21 cellular contexts compared by ENCODE assay signal in genomic region chr4:90906239-90906638, GRCh38.
"Had no signal": no experiment of that assay in that cellular context is flagged by ENCODE, and none has a peak within 500 bp of the region (broad histone marks: within the 10 kb centered on the region; RNA-seq: fewer than 3 reads in every experiment).

No MANE protein-coding gene starts in this region.

- H3K4me3 ChIP-seq: K562 had no signal

- H3K9me3 ChIP-seq: SK-N-SH had no signal

- FAIRE-seq: K562, RCC 7860 had no signal

- H3K4me2 ChIP-seq: KMS-11, SK-N-SH had no signal

- H3K4me1 Mint-ChIP-seq: IgD-negative memory B cell had no signal

- H3K9ac ChIP-seq: KMS-11, SK-N-SH had no signal

- H3K27ac ChIP-seq: KMS-11 had no signal

- H3K4me3 Mint-ChIP-seq: IgD-negative memory B cell had no signal

- DNase-seq: Kasumi-1, MM.1S, NCI-H1092 treated with DMSO at 0.1 percent for 48 hours, NCI-H1436, NCI-H187, NCI-H2029, NCI-H2081 treated with DMSO at 0.1 percent for 48 hours, NCI-H2171, NCI-H226, NCI-H446, NCI-H510A, NCI-H524 treated with DMSO at 0.1 percent for 48 hours, NCI-H69, NCI-H774, Right ventricle myocardium superior, RPMI8226, SK-N-SH had no signal

- H3K27me3 Mint-ChIP-seq: IgD-negative memory B cell had no signal

- H3K27ac Mint-ChIP-seq: IgD-negative memory B cell had no signal
